11 cellular contexts compared by ENCODE assay signal in genomic region chrX:40920351-40920750, GRCh38.
"Had no signal": no experiment of that assay in that cellular context is flagged by ENCODE, and none has a peak within 500 bp of the region (broad histone marks: within the 10 kb centered on the region; RNA-seq: fewer than 3 reads in every experiment).

No MANE protein-coding gene starts in this region.

- H3K4me3 Mint-ChIP-seq: GM23338, HFFc6, IgD-negative memory B cell had no signal

- H3K9ac ChIP-seq: KMS-11 had no signal

- H3K27ac ChIP-seq: KMS-11 had no signal

- FAIRE-seq: H1, H54, HTR-8/SVneo had no signal

- DNase-seq: HFFc6, Karpas-422, KBM-7 had no signal

- ATAC-seq: GM23338, HCT116 had no signal

- H2AFZ ChIP-seq: GM23338 had no signal

- H3K36me3 Mint-ChIP-seq: IgD-negative memory B cell had no signal

- H3K9me3 Mint-ChIP-seq: HFFc6 had no signal

- H3K4me2 ChIP-seq: GM23338, KMS-11 had no signal

- H3K27ac Mint-ChIP-seq: GM23338, HFFc6, IgD-negative memory B cell had no signal

- H3K9me3 ChIP-seq: HAP-1 had no signal
